Comparison of ENCODE assay signal across 1 cellular context in genomic region chr17:15958484-15958854, GRCh38.
TF ChIP-seq lines count a peak whose summit lies in the region.

No MANE protein-coding gene starts in this region.

TF ChIP-seq in WTC11, 78 proteins besides CTCF, POLR2A, EP300 and RAD21 (continued from another document):
- TF ChIP-seq ERG (CRISPR knock-in tag; IDR thresholded peaks at IDR 0.05) (no peak), ZNF532 (CRISPR knock-in tag; IDR thresholded peaks at IDR 0.05; ENCODE audit: borderline replicate concordance) (no peak), MLX (CRISPR knock-in tag; IDR thresholded peaks at IDR 0.05) (no peak), PRDM15 (CRISPR knock-in tag; IDR thresholded peaks at IDR 0.05) (no peak), ZNF263 (CRISPR knock-in tag; IDR thresholded peaks at IDR 0.05; ENCODE audit: low read depth) (no peak), ZNF281 (CRISPR knock-in tag; IDR thresholded peaks at IDR 0.05) (no peak), HMGXB4 (CRISPR knock-in tag; IDR thresholded peaks at IDR 0.05) (no peak)
TF ChIP-seq in WTC11: peak in this region for 0.
